In genomic region chr4:129362685-129363274, GRCh38 we compare ENCODE assay signal across 8 cellular contexts.
A peak's percentile ranks its signal among the peaks of the same experiment; 100 is the strongest.
DNase-seq lines count a peak whose midpoint lies in the region; ATAC-seq and TF ChIP-seq lines count a peak whose summit lies in the region.
"Had no signal": no experiment of that assay in that cellular context is flagged by ENCODE, and none has a peak within 500 bp of the region (broad histone marks: within the 10 kb centered on the region; RNA-seq: fewer than 3 reads in every experiment).

No MANE protein-coding gene starts in this region.

- TF ChIP-seq CTCF in PC-9 (conservative IDR thresholded peaks at IDR 0.05) (peak; percentile 80), left ventricle myocardium inferior (IDR thresholded peaks at IDR 0.05; ENCODE audit: borderline replicate concordance) (peak; percentile 86), gastrocnemius medialis (IDR thresholded peaks at IDR 0.05 in 4 of 5, conservative IDR thresholded peaks at IDR 0.05 in 1 of 5) (peak; percentile 48 to 82 (median 61))

- H3K27ac ChIP-seq in GM23248 (no peak overlapping the region), PC-9 (no peak overlapping the region), left ventricle myocardium inferior (replicated peaks) (no peak overlapping the region), gastrocnemius medialis (no peak overlapping the region)
- H3K27ac ChIP-seq: epithelial cell of prostate had no signal

- H3K27me3 ChIP-seq in GM23248 (replicated peaks; ENCODE audit: insufficient read depth): peaks cover 31% of the 10 kb centered on the region
- no peaks in the 10 kb centered on the region for H3K27me3 ChIP-seq in PC-9 (ENCODE audit: insufficient read depth, low read depth)
- H3K27me3 ChIP-seq in left ventricle myocardium inferior (ENCODE audit: low read depth): peaks cover 62% of the 10 kb centered on the region
- H3K27me3 ChIP-seq in gastrocnemius medialis: no peaks in the 10 kb centered on the region

- H3K4me2 ChIP-seq in GM23248 (ENCODE audit: unreplicated experiment) (no peak overlapping the region), PC-9 (no peak overlapping the region)

- intact Hi-C loops in PC-9 (cut with micrococcal nuclease; ENCODE audit: unreplicated experiment): loop anchor here (5.0 to 10.0 kb wide), 2 partner anchors 280 to 1722 kb away; no protein-coding TSS in a partner anchor
- intact Hi-C loops in left ventricle myocardium inferior (cut with micrococcal nuclease): loop anchor here (2.0 kb wide), 1 partner anchor 278 kb away; no protein-coding TSS in a partner anchor
- intact Hi-C loops in gastrocnemius medialis (cut with DNase I; ENCODE audit: low total_unique reads): loop anchor here (2.0 kb wide), 1 partner anchor 278 kb away; no protein-coding TSS in a partner anchor

- H3K9ac ChIP-seq in GM23248: no peak overlapping the region

- H4K20me1 ChIP-seq in GM23248 (ENCODE audit: insufficient read depth): no peaks in the 10 kb centered on the region
- H4K20me1 ChIP-seq in PC-9 (ENCODE audit: insufficient read depth): no peaks in the 10 kb centered on the region

- POLR2A ChIA-PET in PC-9 (lab: Charles Lee; ENCODE audit: unreplicated experiment): no interaction called here

- ATAC-seq in gastrocnemius medialis: no peak

- in situ Hi-C loops in GM23248 (cut with MboI): no loop called here
- in situ Hi-C loops in gastrocnemius medialis (cut with MboI; ENCODE audit: low sequenced_read_pairs in 4 of 4): loop anchor here (5.0 to 10.0 kb wide), 3 partner anchors 272 to 282 kb away; no protein-coding TSS in a partner anchor

- H2AFZ ChIP-seq in GM23248: no peak overlapping the region
- no peak overlapping the region for H2AFZ ChIP-seq in PC-9

- H3K4me3 ChIP-seq in GM23248 (no peak overlapping the region), PC-9 (no peak overlapping the region), left ventricle myocardium inferior (no peak overlapping the region), gastrocnemius medialis (no peak overlapping the region)

- H3K4me1 ChIP-seq in GM23248 (ENCODE audit: insufficient read depth) (peaks cover 7% of the 10 kb centered on the region; the same call in 1 of the 2 replicates), PC-9 (replicated peaks; ENCODE audit: insufficient read depth) (peaks cover 14% of the 10 kb centered on the region), left ventricle myocardium inferior (no peaks in the 10 kb centered on the region), gastrocnemius medialis (no peaks in the 10 kb centered on the region)

- no peaks in the 10 kb centered on the region for H3K36me3 ChIP-seq in GM23248 (ENCODE audit: low read depth)
- no peaks in the 10 kb centered on the region for H3K36me3 ChIP-seq in PC-9 (ENCODE audit: low read depth)
- H3K36me3 ChIP-seq in left ventricle myocardium inferior: no peaks in the 10 kb centered on the region
- no peaks in the 10 kb centered on the region for H3K36me3 ChIP-seq in gastrocnemius medialis

- H3K79me2 ChIP-seq in GM23248 (ENCODE audit: insufficient read depth) (no peaks in the 10 kb centered on the region), PC-9 (ENCODE audit: low read depth) (no peaks in the 10 kb centered on the region)

- H3K9me3 ChIP-seq in GM23248 (ENCODE audit: low read depth) (no peaks in the 10 kb centered on the region), PC-9 (ENCODE audit: insufficient read depth, low read depth) (no peaks in the 10 kb centered on the region; the same call in 1 of the 2 replicates), left ventricle myocardium inferior (replicated peaks) (no peaks in the 10 kb centered on the region), gastrocnemius medialis (no peaks in the 10 kb centered on the region)

- H3K9me2 ChIP-seq in GM23248 (ENCODE audit: insufficient read depth) (no peaks in the 10 kb centered on the region), PC-9 (ENCODE audit: insufficient read depth) (no peaks in the 10 kb centered on the region)

- peak; percentile 29 for DNase-seq in GM04504 (ENCODE audit: low read depth)
- peak; percentile 70 for DNase-seq in GM23248
- peak; percentile 66 to 81 for DNase-seq in Kasumi-1 (lab: John Stamatoyannopoulos, UW)
- peak in 1 of 2 experiments; percentile 44 for DNase-seq in PC-9
- DNase-seq in activated naive CD8-positive, alpha-beta T cell treated with anti-CD3 and anti-CD28 coated beads, Interleukin-2, amount 50 U/mL, for 16 hours (ENCODE audit: low read depth, low spot score): peak; percentile 7
- peak; percentile 16 for DNase-seq in left ventricle myocardium inferior
- peak in 1 of 2 donors; percentile 12 for DNase-seq in gastrocnemius medialis

- no peaks in the 10 kb centered on the region; the same call in 1 of the 2 replicates for H3F3A ChIP-seq in GM23248 (ENCODE audit: insufficient read depth)
- H3F3A ChIP-seq in PC-9 (ENCODE audit: insufficient read depth, low read depth): no peaks in the 10 kb centered on the region

- BruUV-seq in PC-9 (replicated peaks; lab: Mats Ljungman, UMichigan): no TSS peak

- 13 to 15% methylated on average over 5 of the region's 5 CpGs for WGBS in GM23248 (ENCODE audit: low coverage in 1 of 2, low lambda C conversion rate in 2 of 2, missing lambda C conversion rate in 2 of 2), 2 experiments

- TF ChIP-seq POLR2A in gastrocnemius medialis (IDR thresholded peaks at IDR 0.05): no peak

- CTCF ChIA-PET in PC-9 (lab: Charles Lee): no interaction called here
